Comparison of ENCODE assay signal across 25 cellular contexts in genomic region chr22:40979198-40979597, GRCh38. TPM values are rescaled to one million over a fixed set of nuclear protein-coding genes. Genes with fewer than 3 reads are reported as not detected.
A peak's percentile ranks its signal among the peaks of the same experiment; 100 is the strongest.
DNase-seq lines count a peak whose midpoint lies in the region; ATAC-seq and TF ChIP-seq lines count a peak whose summit lies in the region.
"Had no signal": no experiment of that assay in that cellular context is flagged by ENCODE, and none has a peak within 500 bp of the region (broad histone marks: within the 10 kb centered on the region; RNA-seq: fewer than 3 reads in every experiment).

No MANE protein-coding gene starts in this region.

- H4K5ac ChIP-seq in IMR-90 (ENCODE audit: low read depth, low read length): no peak overlapping the region

- intact Hi-C loops in IMR-90 (cut with micrococcal nuclease): no loop called here
- intact Hi-C loops in aorta (cut with DNase I): no loop called here
- intact Hi-C loops in prostate gland (cut with DNase I): no loop called here

- H3K9me2 ChIP-seq in GM23338 (ENCODE audit: insufficient read depth): no peaks in the 10 kb centered on the region

- no peaks in the 10 kb centered on the region for H3K27me3 Mint-ChIP-seq in GM23338 (ENCODE audit: insufficient read depth, low read depth, poor library complexity)
- H3K27me3 Mint-ChIP-seq in chondrocyte (ENCODE audit: low read depth): no peaks in the 10 kb centered on the region
- H3K27me3 Mint-ChIP-seq: CD4-positive, alpha-beta memory T cell had no signal

- H3K4me1 ChIP-seq in GM23338 (ENCODE audit: insufficient read depth): no peaks in the 10 kb centered on the region
- H3K4me1 ChIP-seq in IMR-90 (ENCODE audit: control insufficient read depth, insufficient read depth, low read length): no peaks in the 10 kb centered on the region
- H3K4me1 ChIP-seq in aorta (ENCODE audit: control insufficient read depth in 1 of 2, insufficient read depth in 2 of 2, low read length in 2 of 2): no peaks in the 10 kb centered on the region
- no peaks in the 10 kb centered on the region for H3K4me1 ChIP-seq in prostate gland (replicated peaks)
- H3K4me1 ChIP-seq: BE2C had no signal

- no peaks in the 10 kb centered on the region for H3K4me1 Mint-ChIP-seq in GM23338
- H3K4me1 Mint-ChIP-seq in chondrocyte (ENCODE audit: low read depth): peaks cover 9% of the 10 kb centered on the region
- H3K4me1 Mint-ChIP-seq: CD4-positive, CD25-positive, alpha-beta regulatory T cell; CD8-positive, alpha-beta memory T cell had no signal

- POLR2A ChIA-PET in IMR-90 (lab: Charles Lee; ENCODE audit: unreplicated experiment): no interaction called here

- H3K18ac ChIP-seq in IMR-90 (ENCODE audit: low read depth, low read length): no peak overlapping the region

- ATAC-seq in GM23338 (no peak), IMR-90 (ENCODE audit: low read depth) (no peak), aorta (ENCODE audit: low FRiP score) (no peak), GM19351 (IDR thresholded peaks at IDR 0.05; ENCODE audit: unreplicated experiment) (no peak), GM21619 (IDR thresholded peaks at IDR 0.05; ENCODE audit: unreplicated experiment) (no peak)
- ATAC-seq: GM12878 had no signal

- no peak for DNase-seq in GM23338 (ENCODE audit: low spot score)
- DNase-seq in IMR-90: no peak
- peak; percentile 8 for DNase-seq in chondrocyte (ENCODE audit: low spot score)
- DNase-seq in aorta: peak; percentile 9 to 33
- no peak for DNase-seq in prostate gland (ENCODE audit: low spot score)
- DNase-seq: 8988T; ACHN; BE2C; C1 segment of cervical spinal cord; CD4-positive, alpha-beta memory T cell; CD4-positive, CD25-positive, alpha-beta regulatory T cell; CD8-positive, alpha-beta memory T cell; COR-L47; DMS 273 treated with DMSO at 0.1 percent for 48 hours; DMS153; DMS53; DMS79; DND-41; EL; GDM1 had no signal

- H3K4me3 ChIP-seq in GM23338 (no peak overlapping the region), IMR-90 (ENCODE audit: insufficient read depth, low read depth, low read length) (no peak overlapping the region), aorta (ENCODE audit: low read length in 2 of 2) (no peak overlapping the region), prostate gland (no peak overlapping the region)
- H3K4me3 ChIP-seq: BLaER1, GM12878 had no signal

- H3K9me3 ChIP-seq in IMR-90 (ENCODE audit: control insufficient read depth, insufficient read depth, low read length) (no peaks in the 10 kb centered on the region), aorta (ENCODE audit: control insufficient read depth, low read length) (no peaks in the 10 kb centered on the region), prostate gland (no peaks in the 10 kb centered on the region)
- H3K9me3 ChIP-seq: BE2C, BLaER1 had no signal

- no peak overlapping the region for H3K56ac ChIP-seq in IMR-90 (ENCODE audit: extremely low read depth, insufficient read depth, low read length)

- no peak overlapping the region for H3K4me3 Mint-ChIP-seq in GM23338
- no peak overlapping the region for H3K4me3 Mint-ChIP-seq in chondrocyte (ENCODE audit: unreplicated experiment)
- H3K4me3 Mint-ChIP-seq: CD14-positive monocyte; CD4-positive, alpha-beta memory T cell; CD4-positive, CD25-positive, alpha-beta regulatory T cell; CD8-positive, alpha-beta memory T cell had no signal

- BruUV-seq in IMR-90 (replicated peaks; lab: Mats Ljungman, UMichigan): no TSS peak

- in situ Hi-C loops in IMR-90 (cut with MboI; ENCODE audit: low sequenced_read_pairs): no loop called here

- H3K27ac ChIP-seq in GM23338 (ENCODE audit: low read depth): 0 out of 2 replicates have a peak overlapping the region, but pooled peaks have one; percentile 45
- H3K27ac ChIP-seq in IMR-90 (ENCODE audit: insufficient read depth, low read length): no peak overlapping the region
- H3K27ac ChIP-seq in aorta (ENCODE audit: low read depth in 1 of 2, low read length in 2 of 2): no peak overlapping the region
- no peak overlapping the region for H3K27ac ChIP-seq in prostate gland
- H3K27ac ChIP-seq: BLaER1 had no signal

- no peak overlapping the region for H2BK5ac ChIP-seq in IMR-90 (ENCODE audit: low read depth, low read length, poor library complexity, severe bottlenecking)

- no peak overlapping the region for H3K9ac ChIP-seq in IMR-90 (ENCODE audit: low read depth, low read length)
- H3K9ac ChIP-seq: BLaER1 had no signal

- no peak overlapping the region for H2AK9ac ChIP-seq in IMR-90 (replicated peaks; ENCODE audit: low read depth, low read length, poor library complexity)

- no peak overlapping the region for H3K23ac ChIP-seq in IMR-90 (ENCODE audit: low read depth, low read length)

- no peak overlapping the region for H4K8ac ChIP-seq in IMR-90 (ENCODE audit: low read depth in 2 of 2, low read length in 2 of 2)

- no peak overlapping the region for H2AK5ac ChIP-seq in IMR-90 (ENCODE audit: low read depth, low read length)

- TF ChIP-seq POLR2A in IMR-90 (IDR thresholded peaks at IDR 0.05; ENCODE audit: low read depth, low read length) (no peak), prostate gland (IDR thresholded peaks at IDR 0.05) (no peak)

- H3F3A ChIP-seq in GM23338 (replicated peaks; ENCODE audit: low read depth): no peaks in the 10 kb centered on the region

- WGBS in IMR-90 (ENCODE audit: extremely low coverage in 2 of 2, insufficient read length in 1 of 2), 2 experiments: 100% methylated on average over 2 of the region's 7 CpGs; no CpG with 5 or more reads in 1 of the 2 experiments
- 92 to 94% methylated on average over 7 of the region's 7 CpGs for WGBS in aorta, 2 donors
- 96% methylated on average over 7 of the region's 7 CpGs for WGBS in prostate gland

- H4K20me1 ChIP-seq in GM23338 (replicated peaks; ENCODE audit: insufficient read depth) (no peaks in the 10 kb centered on the region), IMR-90 (ENCODE audit: insufficient read depth, low read length) (no peaks in the 10 kb centered on the region)
- H4K20me1 ChIP-seq: BLaER1 had no signal

- H3K36me3 ChIP-seq in GM23338 (ENCODE audit: insufficient read depth) (no peaks in the 10 kb centered on the region), IMR-90 (ENCODE audit: control insufficient read depth, insufficient read depth, low read length) (no peaks in the 10 kb centered on the region), aorta (ENCODE audit: control insufficient read depth in 1 of 2, insufficient read depth in 2 of 2, low read length in 1 of 2) (no peaks in the 10 kb centered on the region), prostate gland (no peaks in the 10 kb centered on the region)
- H3K36me3 ChIP-seq: BE2C, BLaER1 had no signal

- H3K27me3 ChIP-seq in GM23338 (ENCODE audit: insufficient read depth) (no peaks in the 10 kb centered on the region), IMR-90 (ENCODE audit: control insufficient read depth, insufficient read depth, low read length) (no peaks in the 10 kb centered on the region), aorta (ENCODE audit: control insufficient read depth in 1 of 2, insufficient read depth in 2 of 2, low read length in 1 of 2) (no peaks in the 10 kb centered on the region), prostate gland (replicated peaks; ENCODE audit: insufficient read depth) (no peaks in the 10 kb centered on the region)
- H3K27me3 ChIP-seq: BE2C, BLaER1 had no signal

- no peak overlapping the region for H3K4ac ChIP-seq in IMR-90 (ENCODE audit: low read depth, low read length)

- H3K27ac Mint-ChIP-seq in GM23338: no peak overlapping the region; the same call in 1 of the 2 replicates
- H3K27ac Mint-ChIP-seq in chondrocyte (ENCODE audit: unreplicated experiment): no peak overlapping the region
- H3K27ac Mint-ChIP-seq: CD14-positive monocyte; CD4-positive, alpha-beta memory T cell; CD4-positive, CD25-positive, alpha-beta regulatory T cell had no signal

- no peak overlapping the region for H4K91ac ChIP-seq in IMR-90 (ENCODE audit: insufficient read depth, low read depth, low read length)

- H2BK15ac ChIP-seq in IMR-90 (ENCODE audit: low read depth, low read length): no peak overlapping the region

- dilution Hi-C loops in IMR-90 (cut with HindIII; ENCODE audit: low sequenced_read_pairs, unreplicated experiment): no loop called here

- H3K4me2 ChIP-seq in GM23338 (no peak overlapping the region), IMR-90 (ENCODE audit: low read depth, low read length) (no peak overlapping the region)
- H3K4me2 ChIP-seq: BLaER1 had no signal

- no peak for TF ChIP-seq CTCF in GM23338 (conservative IDR thresholded peaks at IDR 0.05; ENCODE audit: low read depth in 2 of 2)
- no peak for TF ChIP-seq CTCF in IMR-90 (conservative IDR thresholded peaks at IDR 0.05; ENCODE audit: low read depth, low read length)
- TF ChIP-seq CTCF in chondrocyte (IDR thresholded peaks at IDR 0.05): no peak
- no peak for TF ChIP-seq CTCF in prostate gland (IDR thresholded peaks at IDR 0.05)

- H3K36me3 Mint-ChIP-seq in GM23338 (ENCODE audit: low read depth): no peaks in the 10 kb centered on the region
- H3K36me3 Mint-ChIP-seq in chondrocyte (ENCODE audit: low read depth): no peaks in the 10 kb centered on the region
- H3K36me3 Mint-ChIP-seq: CD14-positive monocyte; CD4-positive, alpha-beta memory T cell; CD4-positive, CD25-positive, alpha-beta regulatory T cell; CD8-positive, alpha-beta memory T cell had no signal

- no peaks in the 10 kb centered on the region for H3K9me1 ChIP-seq in IMR-90 (ENCODE audit: insufficient read depth, low read length)

- CTCF ChIA-PET in IMR-90 (lab: Yijun Ruan, JAX): no interaction called here

- H3K79me1 ChIP-seq in IMR-90 (ENCODE audit: low read depth in 1 of 2, low read length in 2 of 2): no peaks in the 10 kb centered on the region

- no peak overlapping the region for H2BK120ac ChIP-seq in IMR-90 (ENCODE audit: low read depth, low read length)

- H3K9me3 Mint-ChIP-seq in GM23338: no peaks in the 10 kb centered on the region
- no peaks in the 10 kb centered on the region for H3K9me3 Mint-ChIP-seq in chondrocyte (ENCODE audit: low read depth)
- H3K9me3 Mint-ChIP-seq: CD4-positive, alpha-beta memory T cell; CD4-positive, CD25-positive, alpha-beta regulatory T cell; CD8-positive, alpha-beta memory T cell had no signal

- no peak overlapping the region for H3K14ac ChIP-seq in IMR-90 (replicated peaks; ENCODE audit: low read depth, low read length)

- no peak for TF ChIP-seq RAD21 in IMR-90 (IDR thresholded peaks at IDR 0.05; ENCODE audit: low read length)

- no peak overlapping the region for H2BK20ac ChIP-seq in IMR-90 (ENCODE audit: low read depth, low read length)

- H3K79me2 ChIP-seq in GM23338 (replicated peaks; ENCODE audit: insufficient read depth): no peaks in the 10 kb centered on the region

- no peak overlapping the region for H2AFZ ChIP-seq in GM23338
- H2AFZ ChIP-seq in IMR-90 (replicated peaks; ENCODE audit: low read length, poor library complexity): no peak overlapping the region

RNA-seq across cellular contexts. Expression of gene RBX1, which starts 28.0 kb away (rescaled TPM):
- total RNA-seq in GM23338 (2014; rRNA removed; shearing (Covaris generic)): 31.7 and 36.7 TPM in 2 replicates
- polyA plus RNA-seq in GM23338 (2016; fragmentation: Nextera tagmentation; extraction: Ambion mirVana) (340 and 341 TPM in 2 replicates), IMR-90 (2012; rRNA removed) (84.5 and 94.8 TPM in 2 replicates), aorta (100 to 1,000 TPM in 1 of 2 donors, 10 to 100 TPM in 1; 59.5 to 102 TPM)
- total RNA-seq in IMR-90 (2012; rRNA removed) (63.3 and 72.4 TPM in 2 replicates), chondrocyte (54.8 to 64.3 TPM (median 57.7 TPM) in 3 replicates), aorta (10 to 100 TPM; 36.2 to 40.8 TPM), prostate gland (10 to 100 TPM; 34.9 to 42.8 TPM)
- polyA plus RNA-seq in IMR-90 (2012; cell fraction: cytosol; rRNA removed): 75.2 and 109 TPM in 2 replicates
- 24.2 and 61.5 TPM in 2 replicates for polyA plus RNA-seq in IMR-90 (2012; cell fraction: nucleus; rRNA removed; ENCODE audit: low replicate concordance)

Comparison
In these comparisons a context has a peak if more than half of its experiments do, and no peak if none do; other contexts are left out.
1. DNase-seq: peak in chondrocyte (single experiment) and aorta (2 of 2); none in GM23338 (single experiment), IMR-90 (single experiment) and prostate gland (single experiment).